ENCODE assay signal across 26 cellular contexts in the genomic region with DNA sequence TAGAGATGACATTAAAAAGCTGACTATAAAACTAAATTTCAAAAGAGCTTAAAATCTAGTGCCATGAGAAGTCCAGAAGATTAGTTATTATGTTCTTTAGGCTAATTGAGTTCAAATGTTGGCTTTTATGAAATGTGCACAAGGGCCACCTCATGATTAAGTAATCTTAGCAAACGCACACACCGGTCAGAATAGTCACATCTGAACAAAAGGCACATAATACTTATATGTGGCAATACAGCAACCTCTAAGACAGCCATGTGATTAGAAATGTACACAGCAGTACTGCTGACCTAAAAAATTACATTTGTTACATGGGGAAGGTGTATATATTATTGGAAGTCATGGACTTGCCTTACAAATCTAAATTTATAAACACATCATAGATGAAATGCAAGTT.
"Had no signal": no experiment of that assay in that cellular context is flagged by ENCODE, and none has a peak within 500 bp of the region (broad histone marks: within the 10 kb centered on the region; RNA-seq: fewer than 3 reads in every experiment).

No MANE protein-coding gene starts in this region.

- ATAC-seq: natural killer cell treated with Interleukin-12 subunit alpha and Interleukin-12 subunit beta and Interleukin-15 and Interleukin-18, amount 100 ng/mL, for 72 hours; pancreas; right cardiac atrium; right lobe of liver; stimulated activated effector memory CD8-positive, alpha-beta T cell treated with anti-CD3 and anti-CD28 coated beads, Interleukin-12 subunit alpha, Interleukin-12 subunit beta, amount 100 ng/mL, for 72 hours; stimulated activated naive B cell treated with anti-CD40 and anti-IgM and Interleukin-4, amounts not matched to agents 10 μg/mL and 1 μg/mL and 100 μg/mL, for 72 hours had no signal

- H3K36me3 ChIP-seq: neutrophil, pancreas, prostate gland, right lobe of liver, sigmoid colon, stomach, thoracic aorta, thyroid gland, tibial nerve, upper lobe of left lung, vagina had no signal

- H3K27me3 ChIP-seq: neutrophil, pancreas, right lobe of liver, sigmoid colon, stomach, thyroid gland, tibial nerve, upper lobe of left lung, vagina had no signal

- FAIRE-seq: pancreas, small intestine, urothelium cell line had no signal

- H3K27ac ChIP-seq: neutrophil, pancreas, prostate gland, right lobe of liver, sigmoid colon, stomach, thoracic aorta, thyroid gland, tibial nerve, upper lobe of left lung, vagina had no signal

- H3K4me3 ChIP-seq: pancreas, prostate gland, right lobe of liver, sigmoid colon, stomach, thoracic aorta, thyroid gland, tibial nerve, upper lobe of left lung, vagina had no signal

- H3K4me1 ChIP-seq: pancreas, prostate gland, right lobe of liver, sigmoid colon, stomach, thyroid gland, tibial nerve, upper lobe of left lung, vagina had no signal

- H3K9me3 ChIP-seq: neutrophil, pancreas, prostate gland, right lobe of liver, sigmoid colon, thoracic aorta, thyroid gland, tibial nerve, upper lobe of left lung, vagina had no signal

- DNase-seq: nephron progenitor cell; nucleus accumbens; pancreas; retina; right cardiac atrium; right lobe of liver; sigmoid colon; small intestine; stimulated activated CD4-positive, alpha-beta T cell treated with anti-CD3 and anti-CD28 coated beads, Interleukin-15, amount 100 ng/mL, for 24 hours; stimulated activated CD4-positive, alpha-beta T cell treated with anti-CD3 and anti-CD28 coated beads, Interleukin-2, amount 100 ng/mL, for 24 hours; stimulated activated CD4-positive, alpha-beta T cell treated with anti-CD3 and anti-CD28 coated beads, Interleukin-2, amount 100 ng/mL, for 48 hours; stimulated activated CD4-positive, alpha-beta T cell treated with anti-CD3 and anti-CD28 coated beads, Interleukin-4, amount 100 ng/mL, for 24 hours; stimulated activated naive B cell treated with anti-CD40 and anti-IgM and Interleukin-4, amounts not matched to agents 10 μg/mL and 1 μg/mL and 100 μg/mL, for 72 hours; stimulated activated naive CD4-positive, alpha-beta T cell treated with Interleukin-2 at 50 U/mL for 16 hours; stomach; thyroid gland; trophoblast cell; upper lobe of left lung had no signal
